ENCODE assay signal across 2 cellular contexts in genomic region chr9:88590558-88591146, GRCh38.
A peak's percentile ranks its signal among the peaks of the same experiment; 100 is the strongest.
TF ChIP-seq lines count a peak whose summit lies in the region.

No MANE protein-coding gene starts in this region.

TF ChIP-seq in HepG2, 621 proteins besides CTCF, POLR2A, EP300 and RAD21 (continues in another document):
- TF ChIP-seq ARNT (IDR thresholded peaks at IDR 0.05), result no peak
- no peak for TF ChIP-seq UBTF (CRISPR knock-in tag; IDR thresholded peaks at IDR 0.05)
- TF ChIP-seq ZNF557 (CRISPR knock-in tag; IDR thresholded peaks at IDR 0.05), result no peak
- no peak for TF ChIP-seq KDM5A (IDR thresholded peaks at IDR 0.05; ENCODE audit: borderline replicate concordance, low read length)
- TF ChIP-seq ZNF619 (CRISPR knock-in tag; IDR thresholded peaks at IDR 0.05), result no peak
- peak; percentile 31; the same call in 1 of the 2 replicates for TF ChIP-seq SMC3 (IDR thresholded peaks at IDR 0.05; ENCODE audit: low read length)
- TF ChIP-seq MIXL1 (CRISPR knock-in tag; IDR thresholded peaks at IDR 0.05), result no peak
- TF ChIP-seq NFATC3 (CRISPR knock-in tag; IDR thresholded peaks at IDR 0.05), result no peak
- TF ChIP-seq ZNF430 (CRISPR knock-in tag; IDR thresholded peaks at IDR 0.05), result no peak
- no peak for TF ChIP-seq PRPF4 (IDR thresholded peaks at IDR 0.05; ENCODE audit: low read depth, low read length, poor library complexity, severe bottlenecking)
- no peak for TF ChIP-seq RXRB (CRISPR knock-in tag; IDR thresholded peaks at IDR 0.05; ENCODE audit: borderline replicate concordance)
- peak; percentile 55 for TF ChIP-seq PATZ1 (CRISPR knock-in tag; IDR thresholded peaks at IDR 0.05)
- no peak for TF ChIP-seq ZNF260 (CRISPR knock-in tag; IDR thresholded peaks at IDR 0.05; ENCODE audit: borderline replicate concordance, low read depth)
- TF ChIP-seq STAG1 (CRISPR knock-in tag; IDR thresholded peaks at IDR 0.05), result peak; percentile 59
- peak; percentile 88 for TF ChIP-seq CEBPB (IDR thresholded peaks at IDR 0.05; ENCODE audit: borderline replicate concordance, low read depth, low read length)
- TF ChIP-seq ZNF891 (CRISPR knock-in tag; IDR thresholded peaks at IDR 0.05), result peak; percentile 67; the same call in 1 of the 2 replicates
- no peak for TF ChIP-seq ZNF414 (CRISPR knock-in tag; IDR thresholded peaks at IDR 0.05)
- no peak for TF ChIP-seq ZNF281 (CRISPR knock-in tag; IDR thresholded peaks at IDR 0.05; ENCODE audit: borderline replicate concordance)
- no peak for TF ChIP-seq TBP (CRISPR knock-in tag; IDR thresholded peaks at IDR 0.05)
- TF ChIP-seq NFYB (CRISPR knock-in tag; IDR thresholded peaks at IDR 0.05), result no peak

TF ChIP-seq in K562, 482 proteins besides CTCF, POLR2A, EP300 and RAD21:
- TF ChIP-seq NCOA4 (IDR thresholded peaks at IDR 0.05; ENCODE audit: partially characterized antibody) (no peak), HNRNPUL1 (IDR thresholded peaks at IDR 0.05; ENCODE audit: low read length) (no peak), RBM15 (IDR thresholded peaks at IDR 0.05; ENCODE audit: insufficient read depth, low read length) (no peak), YY1 (IDR thresholded peaks at IDR 0.05; ENCODE audit: borderline replicate concordance in 1 of 3, control insufficient read depth in 1 of 3, extremely low read depth in 1 of 3, insufficient read depth in 3 of 3, insufficient read length in 1 of 3, insufficient replicate concordance in 2 of 3, low read depth in 1 of 3, low read length in 2 of 3) (peak in 1 of 3 experiments; percentile 38), REST (CRISPR knock-in tag; IDR thresholded peaks at IDR 0.05; ENCODE audit: low read depth) (no peak), KDM2B (CRISPR knock-in tag; IDR thresholded peaks at IDR 0.05) (no peak), CEBPB (tag; IDR thresholded peaks at IDR 0.05) (peak; percentile 92), ZBTB49 (CRISPR knock-in tag; IDR thresholded peaks at IDR 0.05; ENCODE audit: borderline replicate concordance) (no peak), MAFK (IDR thresholded peaks at IDR 0.05; ENCODE audit: low read length) (no peak), TBP (optimal IDR thresholded peaks at IDR 0.05; ENCODE audit: low read depth, low read length) (no peak), RFX7 (CRISPR knock-in tag; IDR thresholded peaks at IDR 0.05) (no peak), CEBPG (CRISPR knock-in tag; IDR thresholded peaks at IDR 0.05) (peak; percentile 69), CEBPG (tag; conservative IDR thresholded peaks at IDR 0.05 in 1 of 2, IDR thresholded peaks at IDR 0.05 in 1 of 2) (peak in 1 of 2 experiments; percentile 21; a peak in 1 of 4 replicates), MLX (CRISPR knock-in tag; conservative IDR thresholded peaks at IDR 0.05) (no peak), TFAP4 (CRISPR knock-in tag; IDR thresholded peaks at IDR 0.05; ENCODE audit: borderline replicate concordance) (peak; percentile 50; the same call in 1 of the 2 replicates), ZKSCAN8 (CRISPR knock-in tag; IDR thresholded peaks at IDR 0.05) (no peak), STAG1 (CRISPR knock-in tag; IDR thresholded peaks at IDR 0.05; ENCODE audit: borderline replicate concordance) (no peak), ETV6 (IDR thresholded peaks at IDR 0.05; ENCODE audit: borderline replicate concordance in 1 of 2, low read depth in 2 of 2, low read length in 1 of 2) (no peak), ETV6 (CRISPR knock-in tag; IDR thresholded peaks at IDR 0.05; ENCODE audit: borderline replicate concordance) (no peak), SMAD4 (CRISPR knock-in tag; conservative IDR thresholded peaks at IDR 0.05) (peak; percentile 45; the same call in 1 of the 2 replicates), ZNF436 (CRISPR knock-in tag; IDR thresholded peaks at IDR 0.05) (no peak)
